ENCODE assay signal across 10 cellular contexts in genomic region chr16:74449470-74449869, GRCh38. TPM values are rescaled to one million over a fixed set of nuclear protein-coding genes. Genes with fewer than 3 reads are reported as not detected.
DNase-seq lines count a peak whose midpoint lies in the region; ATAC-seq, FAIRE-seq and TF ChIP-seq lines count a peak whose summit lies in the region.
"Had no signal": no experiment of that assay in that cellular context is flagged by ENCODE, and none has a peak within 500 bp of the region (broad histone marks: within the 10 kb centered on the region; RNA-seq: fewer than 3 reads in every experiment).

No MANE protein-coding gene starts in this region.

- peaks cover 15% of the 10 kb centered on the region for H3K4me1 Mint-ChIP-seq in activated CD8-positive, alpha-beta memory T cell treated with anti-CD3 and anti-CD28 coated beads, Interleukin-2, amount 10 ng/mL, durations not matched to agents 7 days and 5 days

- no peaks in the 10 kb centered on the region for H3K27me3 Mint-ChIP-seq in activated CD8-positive, alpha-beta memory T cell treated with anti-CD3 and anti-CD28 coated beads, Interleukin-2, amount 10 ng/mL, durations not matched to agents 7 days and 5 days

- H3K9me3 Mint-ChIP-seq in activated CD8-positive, alpha-beta memory T cell treated with anti-CD3 and anti-CD28 coated beads, Interleukin-2, amount 10 ng/mL, durations not matched to agents 7 days and 5 days (ENCODE audit: low read depth) = no peaks in the 10 kb centered on the region

- H3K4me3 ChIP-seq in AG04450 (ENCODE audit: low read depth, low read length) (no peak overlapping the region), fibroblast of lung (replicated peaks in 1 of 4; ENCODE audit: control extremely low read depth in 1 of 4, insufficient read depth in 1 of 4, low read depth in 3 of 4, low read length in 4 of 4) (no peak overlapping the region), parathyroid adenoma (ENCODE audit: low read depth, low read length) (no peak overlapping the region)

- H3K27me3 ChIP-seq in AG04450 (ENCODE audit: control insufficient read depth, insufficient read depth, low read length) = no peaks in the 10 kb centered on the region
- no peaks in the 10 kb centered on the region for H3K27me3 ChIP-seq in fibroblast of lung (ENCODE audit: control insufficient read depth, insufficient read depth, low read length)
- no peaks in the 10 kb centered on the region for H3K27me3 ChIP-seq in parathyroid adenoma (ENCODE audit: control insufficient read depth, insufficient read depth, low read length)

- H3K4me1 ChIP-seq in fibroblast of lung (ENCODE audit: control insufficient read depth, extremely low read depth, insufficient read depth, low read length) (peaks cover 10% of the 10 kb centered on the region), parathyroid adenoma (no peaks in the 10 kb centered on the region)

- no peaks in the 10 kb centered on the region for H4K20me1 ChIP-seq in fibroblast of lung (ENCODE audit: control insufficient read depth, extremely low read depth, insufficient read depth, low read length)

- H3K9ac ChIP-seq in fibroblast of lung (ENCODE audit: insufficient read depth, low read length) = no peak overlapping the region
- H3K9ac ChIP-seq in parathyroid adenoma = no peak overlapping the region

- DNase-seq in AG04450 (ENCODE audit: low read depth, low spot score) = no peak
- peak; percentile 76 for DNase-seq in RCC 7860 (ENCODE audit: low spot score)
- peak in 1 of 2 donors; percentile 73 for DNase-seq in fibroblast of lung (ENCODE audit: low read depth in 2 of 2)
- no peak for DNase-seq in effector CD8-positive, alpha-beta T cell (lab: John Stamatoyannopoulos, UW)
- no peak for DNase-seq in activated CD8-positive, alpha-beta memory T cell treated with anti-CD3 and anti-CD28 coated beads, Interleukin-2, amount 50 U/mL, for 48 hours
- no peak for DNase-seq in activated CD8-positive, alpha-beta memory T cell treated with anti-CD3 and anti-CD28 coated beads, Interleukin-2, amount 10 ng/mL, durations not matched to agents 7 days and 5 days
- DNase-seq: DMS79 had no signal

- H3K4me3 Mint-ChIP-seq in activated CD8-positive, alpha-beta memory T cell treated with anti-CD3 and anti-CD28 coated beads, Interleukin-2, amount 10 ng/mL, durations not matched to agents 7 days and 5 days = no peak overlapping the region

- peak overlapping the region; percentile 77 for H3K27ac ChIP-seq in AG04450 (ENCODE audit: low read depth, low read length)
- H3K27ac ChIP-seq in fibroblast of lung (ENCODE audit: insufficient read depth, low read length) = peak overlapping the region; percentile 58
- H3K27ac ChIP-seq in parathyroid adenoma = peak overlapping the region; percentile 66

- no peak for ATAC-seq in HG02870 (IDR thresholded peaks at IDR 0.05; ENCODE audit: unreplicated experiment)
- no peak for ATAC-seq in activated CD8-positive, alpha-beta memory T cell treated with anti-CD3 and anti-CD28 coated beads, Interleukin-2, amount 10 ng/mL, durations not matched to agents 7 days and 5 days

- peaks cover 7% of the 10 kb centered on the region for H3K36me3 ChIP-seq in fibroblast of lung (ENCODE audit: control insufficient read depth, insufficient read depth, low read length)
- H3K36me3 ChIP-seq in parathyroid adenoma (ENCODE audit: control insufficient read depth, insufficient read depth, low read length) = no peaks in the 10 kb centered on the region

- no peak overlapping the region for H3K27ac Mint-ChIP-seq in activated CD8-positive, alpha-beta memory T cell treated with anti-CD3 and anti-CD28 coated beads, Interleukin-2, amount 10 ng/mL, durations not matched to agents 7 days and 5 days

- no peaks in the 10 kb centered on the region for H3K9me3 ChIP-seq in AG04450 (ENCODE audit: control insufficient read depth, insufficient read depth, low read length)
- no peaks in the 10 kb centered on the region for H3K9me3 ChIP-seq in fibroblast of lung (ENCODE audit: control insufficient read depth, insufficient read depth, low read depth, low read length)
- H3K9me3 ChIP-seq in parathyroid adenoma (ENCODE audit: control insufficient read depth, low read length) = no peaks in the 10 kb centered on the region

- no peak for FAIRE-seq in RCC 7860 (lab: Jason Lieb, UNC)
- FAIRE-seq: colon had no signal

- CTCF ChIA-PET in AG04450 (lab: Charles Lee) = interaction anchor here (0.7 to 1.2 kb wide), 3 partner anchors 12 to 207 kb away, joined by 3 to 7 read pairs (median 4); no protein-coding TSS in a partner anchor
- CTCF ChIA-PET in activated CD8-positive, alpha-beta memory T cell treated with anti-CD3 and anti-CD28 coated beads, Interleukin-2, amount 10 ng/mL, durations not matched to agents 7 days and 5 days (lab: Charles Lee) = interaction anchor here (0.7 kb wide), 1 partner anchor 167 kb away, joined by 3 read pairs; no protein-coding TSS in a partner anchor

- POLR2A ChIA-PET in AG04450 (lab: Yijun Ruan, JAX) = interaction anchor here (1.4 kb wide), 1 partner anchor 11 kb away, joined by 4 read pairs; no protein-coding TSS in a partner anchor

- H3K4me2 ChIP-seq in fibroblast of lung (ENCODE audit: extremely low read depth, insufficient read depth, low read length) (peak overlapping the region; percentile 68), parathyroid adenoma (ENCODE audit: low read length) (no peak overlapping the region)

- peaks cover 26% of the 10 kb centered on the region for H3K36me3 Mint-ChIP-seq in activated CD8-positive, alpha-beta memory T cell treated with anti-CD3 and anti-CD28 coated beads, Interleukin-2, amount 10 ng/mL, durations not matched to agents 7 days and 5 days

- H2AFZ ChIP-seq in fibroblast of lung (ENCODE audit: low read length) = no peak overlapping the region
- H2AFZ ChIP-seq in parathyroid adenoma = no peak overlapping the region

- TF ChIP-seq CTCF in AG04450 (IDR thresholded peaks at IDR 0.05; ENCODE audit: low read depth, low read length) = no peak
- peak in 1 of 2 donors; percentile 19 for TF ChIP-seq CTCF in fibroblast of lung (conservative IDR thresholded peaks at IDR 0.05 in 1 of 2, IDR thresholded peaks at IDR 0.05 in 1 of 2; ENCODE audit: low read depth in 1 of 2, low read length in 2 of 2)
- no peak for TF ChIP-seq CTCF in parathyroid adenoma (IDR thresholded peaks at IDR 0.05)

- H3K79me2 ChIP-seq in fibroblast of lung (ENCODE audit: control insufficient read depth, insufficient read depth, low read length) (no peaks in the 10 kb centered on the region), parathyroid adenoma (no peaks in the 10 kb centered on the region)

RNA-seq across cellular contexts. Expression of gene CLEC18B, which starts 28.2 kb away (rescaled TPM):
- polyA plus RNA-seq in AG04450 (2011; rRNA removed) (0.06 and 0.22 TPM in 2 replicates), fibroblast of lung (0.15 TPM in 1 of 2 replicates, not detected in the other)
- 0.74 TPM in 1 of 2 replicates, not detected in the other for polyA minus RNA-seq in AG04450 (2011; rRNA and poly(A)+ RNA removed)
- total RNA-seq in fibroblast of lung = 0.77 and 0.83 TPM in 2 replicates
- polyA plus RNA-seq in fibroblast of lung (2012) = 0.09 TPM in 1 of 2 replicates, not detected in the other
- polyA minus RNA-seq in fibroblast of lung (ENCODE audit: low replicate concordance) = not detected in 2 replicates
- under 1 TPM; 0.59 to 0.67 TPM for total RNA-seq in activated CD8-positive, alpha-beta memory T cell treated with anti-CD3 and anti-CD28 coated beads, Interleukin-2, amount 10 ng/mL, durations not matched to agents 7 days and 5 days
